In the genomic region with DNA sequence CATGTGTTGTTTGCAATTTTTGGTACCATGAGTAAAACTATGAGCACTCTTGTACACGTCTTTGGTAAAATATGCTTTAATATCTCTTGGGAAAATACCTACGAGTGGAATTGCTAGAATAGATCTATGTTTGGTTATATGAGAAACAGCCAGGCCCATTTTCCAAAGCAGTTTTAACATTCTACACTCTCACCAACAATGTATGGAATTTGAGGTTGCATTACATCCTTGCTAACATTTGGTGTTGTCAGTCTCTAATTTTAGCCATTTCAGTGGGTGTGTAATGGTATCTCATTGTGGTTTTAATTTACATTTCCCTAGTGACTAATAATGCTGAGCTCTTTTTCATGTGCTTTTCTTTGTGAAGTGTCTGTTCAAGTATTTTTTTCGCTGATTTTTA, we compare ENCODE assay signal across 18 cellular contexts.
DNase-seq lines count a peak whose midpoint lies in the region; ATAC-seq, FAIRE-seq and TF ChIP-seq lines count a peak whose summit lies in the region.
"Had no signal": no experiment of that assay in that cellular context is flagged by ENCODE, and none has a peak within 500 bp of the region (broad histone marks: within the 10 kb centered on the region; RNA-seq: fewer than 3 reads in every experiment).

No MANE protein-coding gene starts in this region.

- H3K9me3 ChIP-seq in A673 (ENCODE audit: low read depth, low read length, poor library complexity, severe bottlenecking) = no peaks in the 10 kb centered on the region
- no peaks in the 10 kb centered on the region for H3K9me3 ChIP-seq in astrocyte (ENCODE audit: insufficient read depth, low read depth, low read length)

- POLR2A ChIA-PET in A673 (lab: Charles Lee; ENCODE audit: low non-redundant PET) = no interaction called here

- BruUV-seq in A673 (replicated peaks; lab: Mats Ljungman, UMichigan) = no TSS peak

- no peak overlapping the region for H3K4me3 ChIP-seq in A673 (ENCODE audit: low read depth, low read length, poor library complexity, severe bottlenecking)
- no peak overlapping the region for H3K4me3 ChIP-seq in astrocyte (ENCODE audit: insufficient read depth, low read depth, low read length)
- H3K4me3 ChIP-seq in foreskin fibroblast (ENCODE audit: low read depth in 1 of 2, low read length in 2 of 2) = no peak overlapping the region
- H3K4me3 ChIP-seq: heart right ventricle, mucosa of descending colon had no signal

- no peak for TF ChIP-seq CTCF in A673 (conservative IDR thresholded peaks at IDR 0.05; ENCODE audit: low read depth, low read length)
- TF ChIP-seq CTCF in astrocyte (IDR thresholded peaks at IDR 0.05; ENCODE audit: insufficient read depth, low read depth, low read length) = no peak
- no peak for TF ChIP-seq CTCF in foreskin fibroblast (IDR thresholded peaks at IDR 0.05; ENCODE audit: low read depth, low read length)

- peaks cover 5% of the 10 kb centered on the region for H3K4me1 Mint-ChIP-seq in astrocyte (ENCODE audit: low read depth, unreplicated experiment)
- H3K4me1 Mint-ChIP-seq: IgD-negative memory B cell had no signal

- no peak overlapping the region for H3K4me3 Mint-ChIP-seq in astrocyte (ENCODE audit: unreplicated experiment)
- H3K4me3 Mint-ChIP-seq: IgD-negative memory B cell had no signal

- intact Hi-C loops in A673 (cut with micrococcal nuclease; ENCODE audit: unreplicated experiment) = no loop called here

- H3K9ac ChIP-seq in astrocyte (ENCODE audit: low read length) = no peak overlapping the region
- H3K9ac ChIP-seq: parathyroid adenoma had no signal

- H2AFZ ChIP-seq in astrocyte (ENCODE audit: low read depth, low read length) = no peak overlapping the region
- H2AFZ ChIP-seq: parathyroid adenoma had no signal

- H3K9me3 Mint-ChIP-seq in astrocyte (ENCODE audit: unreplicated experiment) = peaks cover 3% of the 10 kb centered on the region

- H4K20me1 ChIP-seq in astrocyte (ENCODE audit: insufficient read depth, low read length) = no peaks in the 10 kb centered on the region

- H3K27me3 ChIP-seq in A673 (replicated peaks; ENCODE audit: insufficient read depth, low read depth, low read length, poor library complexity) (no peaks in the 10 kb centered on the region), astrocyte (ENCODE audit: insufficient read depth, low read length) (no peaks in the 10 kb centered on the region)
- H3K27me3 ChIP-seq: heart right ventricle had no signal

- peak overlapping the region; percentile 13 for H3K27ac Mint-ChIP-seq in astrocyte (ENCODE audit: unreplicated experiment)
- H3K27ac Mint-ChIP-seq: activated naive CD4-positive, alpha-beta T cell treated with anti-CD3 and anti-CD28 coated beads, Interleukin-2, amount 50 U/mL, for 72 hours; IgD-negative memory B cell had no signal

- no peaks in the 10 kb centered on the region for H3K36me3 Mint-ChIP-seq in astrocyte (ENCODE audit: low read depth, unreplicated experiment)
- H3K36me3 Mint-ChIP-seq: activated naive CD4-positive, alpha-beta T cell treated with anti-CD3 and anti-CD28 coated beads, Interleukin-2, amount 50 U/mL, for 72 hours; IgD-negative memory B cell had no signal

- no peaks in the 10 kb centered on the region for H3K36me3 ChIP-seq in A673 (ENCODE audit: insufficient read depth, low read length, poor library complexity, severe bottlenecking)
- H3K36me3 ChIP-seq in astrocyte (ENCODE audit: insufficient read depth, low read length) = no peaks in the 10 kb centered on the region
- H3K36me3 ChIP-seq: heart right ventricle had no signal

- no peak for ATAC-seq in GM18511 (IDR thresholded peaks at IDR 0.05; ENCODE audit: unreplicated experiment)
- no peak for ATAC-seq in GM18870 (IDR thresholded peaks at IDR 0.05; ENCODE audit: unreplicated experiment)
- ATAC-seq in left lobe of liver = no peak
- ATAC-seq: activated naive CD4-positive, alpha-beta T cell treated with anti-CD3 and anti-CD28 coated beads, Interleukin-2, amount 50 U/mL, for 72 hours; heart right ventricle; mucosa of descending colon had no signal

- H3K4me1 ChIP-seq in A673 (ENCODE audit: insufficient read depth, low read length, poor library complexity, severe bottlenecking) = no peaks in the 10 kb centered on the region
- H3K4me1 ChIP-seq in astrocyte (ENCODE audit: insufficient read depth, low read length) = no peaks in the 10 kb centered on the region
- H3K4me1 ChIP-seq: heart right ventricle, parathyroid adenoma had no signal

- H3K27me3 Mint-ChIP-seq in astrocyte (ENCODE audit: low read depth, unreplicated experiment) = no peaks in the 10 kb centered on the region
- H3K27me3 Mint-ChIP-seq: IgD-negative memory B cell had no signal

- CTCF ChIA-PET in A673 (lab: Charles Lee) = no interaction called here

- no peak overlapping the region for H3K27ac ChIP-seq in A673 (ENCODE audit: low read depth, low read length, poor library complexity, severe bottlenecking)
- H3K27ac ChIP-seq in astrocyte (ENCODE audit: low read depth, low read length) = peak overlapping the region; percentile 2
- H3K27ac ChIP-seq: heart right ventricle, parathyroid adenoma had no signal

- no peak overlapping the region for H3K4me2 ChIP-seq in astrocyte (ENCODE audit: low read length)

- H3K79me2 ChIP-seq in astrocyte (ENCODE audit: insufficient read depth, low read length) = no peaks in the 10 kb centered on the region
- H3K79me2 ChIP-seq: parathyroid adenoma had no signal

- DNase-seq in A673 (ENCODE audit: low spot score) (peak; percentile 32), HCEC 1CT (peak; percentile 76), astrocyte (ENCODE audit: low read depth) (peak; percentile 84), foreskin fibroblast (peak; percentile 42 to 54), NCI-H2196 treated with DMSO at 0.1 percent for 48 hours (lab: John Stamatoyannopoulos, UW; ENCODE audit: unreplicated experiment) (no peak), left lobe of liver (ENCODE audit: low spot score) (no peak)
- DNase-seq: ACHN; activated CD4-positive, alpha-beta T cell treated with anti-CD3 and anti-CD28 coated beads for 48 hours; heart right ventricle; mucosa of descending colon; SHP77 treated with DMSO at 0.1 percent for 48 hours; T1000 had no signal

- peak; percentile 89 for FAIRE-seq in astrocyte (lab: Jason Lieb, UNC)
- FAIRE-seq: endothelial cell of umbilical vein had no signal

Comparison
In these comparisons a context has a peak if more than half of its experiments do, and no peak if none do; other contexts are left out.
1. DNase-seq: peak in A673 (single experiment), HCEC 1CT (single experiment), astrocyte (single experiment) and foreskin fibroblast (2 of 2); none in NCI-H2196 treated with DMSO at 0.1 percent for 48 hours (single experiment) and left lobe of liver (single experiment).